13 cellular contexts compared by ENCODE assay signal in genomic region chr20:47276251-47276650, GRCh38.
DNase-seq lines count a peak whose midpoint lies in the region; ATAC-seq and TF ChIP-seq lines count a peak whose summit lies in the region.
"Had no signal": no experiment of that assay in that cellular context is flagged by ENCODE, and none has a peak within 500 bp of the region (broad histone marks: within the 10 kb centered on the region; RNA-seq: fewer than 3 reads in every experiment).

No MANE protein-coding gene starts in this region.

- H3K9me3 ChIP-seq in RWPE2 (ENCODE audit: severe bottlenecking) (no peaks in the 10 kb centered on the region), endodermal cell (ENCODE audit: control insufficient read depth, low read length) (no peaks in the 10 kb centered on the region)
- H3K9me3 ChIP-seq: neutrophil had no signal

- H3K4me3 ChIP-seq in RWPE2 (ENCODE audit: severe bottlenecking) (no peak overlapping the region), endodermal cell (ENCODE audit: low read length) (no peak overlapping the region)

- H3K4me1 ChIP-seq in RWPE2 (ENCODE audit: insufficient read depth, poor library complexity, severe bottlenecking) (peaks cover 43% of the 10 kb centered on the region), endodermal cell (ENCODE audit: control insufficient read depth, insufficient read depth, low read length) (no peaks in the 10 kb centered on the region)

- peak overlapping the region; percentile 17 for H3K27ac Mint-ChIP-seq in Calu3 (ENCODE audit: unreplicated experiment)
- peak overlapping the region; percentile 70 for H3K27ac Mint-ChIP-seq in endodermal cell
- peak overlapping the region; percentile 97 for H3K27ac Mint-ChIP-seq in stimulated activated effector memory CD8-positive, alpha-beta T cell treated with anti-CD3 and anti-CD28 coated beads, Interleukin-12 subunit alpha, Interleukin-12 subunit beta, amount 100 ng/mL, for 72 hours
- H3K27ac Mint-ChIP-seq: activated CD4-positive, alpha-beta memory T cell treated with anti-CD3 and anti-CD28 coated beads, Interleukin-2, amount 10 ng/mL, durations not matched to agents 7 days and 5 days; T-helper 17 cell had no signal

- intact Hi-C loops in Calu3 (cut with micrococcal nuclease; ENCODE audit: unreplicated experiment) = no loop called here

- H3K4me1 Mint-ChIP-seq in Calu3 (ENCODE audit: low read depth, unreplicated experiment) = peaks cover 57% of the 10 kb centered on the region
- peaks cover 4% of the 10 kb centered on the region for H3K4me1 Mint-ChIP-seq in endodermal cell
- peaks cover 55% of the 10 kb centered on the region for H3K4me1 Mint-ChIP-seq in stimulated activated effector memory CD8-positive, alpha-beta T cell treated with anti-CD3 and anti-CD28 coated beads, Interleukin-12 subunit alpha, Interleukin-12 subunit beta, amount 100 ng/mL, for 72 hours

- no peaks in the 10 kb centered on the region for H3K27me3 Mint-ChIP-seq in Calu3 (ENCODE audit: unreplicated experiment)
- no peaks in the 10 kb centered on the region for H3K27me3 Mint-ChIP-seq in endodermal cell (ENCODE audit: insufficient read depth)
- H3K27me3 Mint-ChIP-seq: activated CD4-positive, alpha-beta memory T cell treated with anti-CD3 and anti-CD28 coated beads, Interleukin-2, amount 10 ng/mL, durations not matched to agents 7 days and 5 days; T-helper 17 cell had no signal

- TF ChIP-seq CTCF in Calu3 (IDR thresholded peaks at IDR 0.05; ENCODE audit: unreplicated experiment) (no peak), RWPE2 (IDR thresholded peaks at IDR 0.05; ENCODE audit: poor library complexity, severe bottlenecking) (no peak), endodermal cell (conservative IDR thresholded peaks at IDR 0.05) (no peak)

- H3K36me3 ChIP-seq in RWPE2 (ENCODE audit: low read depth) (peaks cover 96% of the 10 kb centered on the region), endodermal cell (ENCODE audit: control insufficient read depth, insufficient read depth, low read length) (peaks cover 82% of the 10 kb centered on the region)

- no peaks in the 10 kb centered on the region for H3K27me3 ChIP-seq in RWPE2 (ENCODE audit: insufficient read depth, poor library complexity, severe bottlenecking)
- H3K27me3 ChIP-seq in endodermal cell (ENCODE audit: control insufficient read depth, insufficient read depth, low read length, poor library complexity, severe bottlenecking) = no peaks in the 10 kb centered on the region
- H3K27me3 ChIP-seq: neutrophil had no signal

- H3K27ac ChIP-seq in RWPE2 (ENCODE audit: poor library complexity, severe bottlenecking) (peak overlapping the region; percentile 98), endodermal cell (ENCODE audit: low read depth, low read length) (no peak overlapping the region)
- H3K27ac ChIP-seq: neutrophil had no signal

- H3K4me3 Mint-ChIP-seq in Calu3 (ENCODE audit: low read depth, unreplicated experiment) (no peak overlapping the region), endodermal cell (no peak overlapping the region)
- H3K4me3 Mint-ChIP-seq in stimulated activated effector memory CD8-positive, alpha-beta T cell treated with anti-CD3 and anti-CD28 coated beads, Interleukin-12 subunit alpha, Interleukin-12 subunit beta, amount 100 ng/mL, for 72 hours = no peak overlapping the region
- H3K4me3 Mint-ChIP-seq: activated CD4-positive, alpha-beta memory T cell treated with anti-CD3 and anti-CD28 coated beads, Interleukin-2, amount 10 ng/mL, durations not matched to agents 7 days and 5 days; T-helper 17 cell had no signal

- no peak for ATAC-seq in RWPE2 (ENCODE audit: low read depth)
- no peak for ATAC-seq in stimulated activated effector memory CD8-positive, alpha-beta T cell treated with anti-CD3 and anti-CD28 coated beads, Interleukin-12 subunit alpha, Interleukin-12 subunit beta, amount 100 ng/mL, for 72 hours
- no peak for ATAC-seq in HG02759 (IDR thresholded peaks at IDR 0.05; ENCODE audit: unreplicated experiment)
- ATAC-seq: T-helper 17 cell had no signal

- BruUV-seq in Calu3 (replicated peaks; lab: Mats Ljungman, UMichigan) = no TSS peak

- H3K9me3 Mint-ChIP-seq in Calu3 (ENCODE audit: low read depth, unreplicated experiment) (no peaks in the 10 kb centered on the region), endodermal cell (no peaks in the 10 kb centered on the region)
- no peaks in the 10 kb centered on the region for H3K9me3 Mint-ChIP-seq in stimulated activated effector memory CD8-positive, alpha-beta T cell treated with anti-CD3 and anti-CD28 coated beads, Interleukin-12 subunit alpha, Interleukin-12 subunit beta, amount 100 ng/mL, for 72 hours
- H3K9me3 Mint-ChIP-seq: activated CD4-positive, alpha-beta memory T cell treated with anti-CD3 and anti-CD28 coated beads, Interleukin-2, amount 10 ng/mL, durations not matched to agents 7 days and 5 days had no signal

- no peak for DNase-seq in Calu3
- DNase-seq in RWPE2 (ENCODE audit: low spot score) = no peak
- no peak for DNase-seq in endodermal cell
- DNase-seq in stimulated activated effector memory CD8-positive, alpha-beta T cell treated with anti-CD3 and anti-CD28 coated beads, Interleukin-12 subunit alpha, Interleukin-12 subunit beta, amount 100 ng/mL, for 72 hours (ENCODE audit: low spot score in 2 of 2) = no peak
- DNase-seq in NCI-H774 (lab: John Stamatoyannopoulos, UW) = no peak
- DNase-seq in HT-29 (ENCODE audit: low spot score) = no peak
- DNase-seq: activated CD4-positive, alpha-beta memory T cell treated with anti-CD3 and anti-CD28 coated beads, Interleukin-2, amount 10 ng/mL, durations not matched to agents 7 days and 5 days; COR-L47; effector memory CD4-positive, alpha-beta T cell; Kasumi-1; T-helper 17 cell had no signal

- WGBS in endodermal cell (ENCODE audit: insufficient coverage in 1 of 2, insufficient read length in 1 of 2), 2 experiments = 96 to 97% methylated on average over 13 to 20 of the region's 20 CpGs

- H3K36me3 Mint-ChIP-seq in Calu3 (ENCODE audit: insufficient read depth, unreplicated experiment) = peaks cover 79% of the 10 kb centered on the region
- peaks cover 81% of the 10 kb centered on the region for H3K36me3 Mint-ChIP-seq in endodermal cell (ENCODE audit: low read depth)
- peaks cover 95% of the 10 kb centered on the region for H3K36me3 Mint-ChIP-seq in stimulated activated effector memory CD8-positive, alpha-beta T cell treated with anti-CD3 and anti-CD28 coated beads, Interleukin-12 subunit alpha, Interleukin-12 subunit beta, amount 100 ng/mL, for 72 hours

- CTCF ChIA-PET in Calu3 (lab: Charles Lee) = interaction anchor here (1.5 to 6.3 kb wide), 2 partner anchors 106 to 108 kb away, joined by 4 to 346 read pairs; no protein-coding TSS in a partner anchor

- H3K9ac ChIP-seq in endodermal cell (ENCODE audit: extremely low read depth, low read length, poor library complexity, severe bottlenecking) = no peak overlapping the region

Comparison
In these comparisons a context has a peak if more than half of its experiments do, and no peak if none do; other contexts are left out.
1. H3K27ac Mint-ChIP-seq: peak in every context shown above with its lines; median percentile 97 in stimulated activated effector memory CD8-positive, alpha-beta T cell treated with anti-CD3 and anti-CD28 coated beads, Interleukin-12 subunit alpha, Interleukin-12 subunit beta, amount 100 ng/mL, for 72 hours; 70 in endodermal cell; 17 in Calu3.